Comparison of ENCODE assay signal across 1 cellular context in the genomic region with DNA sequence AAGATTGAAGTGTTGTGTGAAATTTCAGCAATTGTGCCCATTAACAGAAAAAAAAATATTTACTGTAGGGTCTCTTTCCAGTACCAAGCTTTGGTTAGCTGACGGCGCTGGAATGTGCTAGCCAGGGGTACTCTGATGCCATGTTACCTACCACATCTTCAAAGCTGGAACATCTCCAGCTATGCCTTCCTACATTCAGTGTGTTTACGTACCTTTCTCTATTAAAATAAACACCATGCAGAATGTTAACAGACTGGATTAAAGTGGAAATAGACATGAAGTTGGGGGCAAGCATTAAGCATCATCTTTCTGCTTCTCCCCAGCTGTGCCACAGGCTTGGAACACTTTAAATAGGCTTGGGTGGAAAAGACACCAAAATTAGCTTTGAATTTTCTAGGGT.
TF ChIP-seq lines count a peak whose summit lies in the region.

No MANE protein-coding gene starts in this region.

TF ChIP-seq in GM23338, 12 proteins besides CTCF, POLR2A, EP300 and RAD21 (continued from another document):
- TF ChIP-seq, protein P1, sequence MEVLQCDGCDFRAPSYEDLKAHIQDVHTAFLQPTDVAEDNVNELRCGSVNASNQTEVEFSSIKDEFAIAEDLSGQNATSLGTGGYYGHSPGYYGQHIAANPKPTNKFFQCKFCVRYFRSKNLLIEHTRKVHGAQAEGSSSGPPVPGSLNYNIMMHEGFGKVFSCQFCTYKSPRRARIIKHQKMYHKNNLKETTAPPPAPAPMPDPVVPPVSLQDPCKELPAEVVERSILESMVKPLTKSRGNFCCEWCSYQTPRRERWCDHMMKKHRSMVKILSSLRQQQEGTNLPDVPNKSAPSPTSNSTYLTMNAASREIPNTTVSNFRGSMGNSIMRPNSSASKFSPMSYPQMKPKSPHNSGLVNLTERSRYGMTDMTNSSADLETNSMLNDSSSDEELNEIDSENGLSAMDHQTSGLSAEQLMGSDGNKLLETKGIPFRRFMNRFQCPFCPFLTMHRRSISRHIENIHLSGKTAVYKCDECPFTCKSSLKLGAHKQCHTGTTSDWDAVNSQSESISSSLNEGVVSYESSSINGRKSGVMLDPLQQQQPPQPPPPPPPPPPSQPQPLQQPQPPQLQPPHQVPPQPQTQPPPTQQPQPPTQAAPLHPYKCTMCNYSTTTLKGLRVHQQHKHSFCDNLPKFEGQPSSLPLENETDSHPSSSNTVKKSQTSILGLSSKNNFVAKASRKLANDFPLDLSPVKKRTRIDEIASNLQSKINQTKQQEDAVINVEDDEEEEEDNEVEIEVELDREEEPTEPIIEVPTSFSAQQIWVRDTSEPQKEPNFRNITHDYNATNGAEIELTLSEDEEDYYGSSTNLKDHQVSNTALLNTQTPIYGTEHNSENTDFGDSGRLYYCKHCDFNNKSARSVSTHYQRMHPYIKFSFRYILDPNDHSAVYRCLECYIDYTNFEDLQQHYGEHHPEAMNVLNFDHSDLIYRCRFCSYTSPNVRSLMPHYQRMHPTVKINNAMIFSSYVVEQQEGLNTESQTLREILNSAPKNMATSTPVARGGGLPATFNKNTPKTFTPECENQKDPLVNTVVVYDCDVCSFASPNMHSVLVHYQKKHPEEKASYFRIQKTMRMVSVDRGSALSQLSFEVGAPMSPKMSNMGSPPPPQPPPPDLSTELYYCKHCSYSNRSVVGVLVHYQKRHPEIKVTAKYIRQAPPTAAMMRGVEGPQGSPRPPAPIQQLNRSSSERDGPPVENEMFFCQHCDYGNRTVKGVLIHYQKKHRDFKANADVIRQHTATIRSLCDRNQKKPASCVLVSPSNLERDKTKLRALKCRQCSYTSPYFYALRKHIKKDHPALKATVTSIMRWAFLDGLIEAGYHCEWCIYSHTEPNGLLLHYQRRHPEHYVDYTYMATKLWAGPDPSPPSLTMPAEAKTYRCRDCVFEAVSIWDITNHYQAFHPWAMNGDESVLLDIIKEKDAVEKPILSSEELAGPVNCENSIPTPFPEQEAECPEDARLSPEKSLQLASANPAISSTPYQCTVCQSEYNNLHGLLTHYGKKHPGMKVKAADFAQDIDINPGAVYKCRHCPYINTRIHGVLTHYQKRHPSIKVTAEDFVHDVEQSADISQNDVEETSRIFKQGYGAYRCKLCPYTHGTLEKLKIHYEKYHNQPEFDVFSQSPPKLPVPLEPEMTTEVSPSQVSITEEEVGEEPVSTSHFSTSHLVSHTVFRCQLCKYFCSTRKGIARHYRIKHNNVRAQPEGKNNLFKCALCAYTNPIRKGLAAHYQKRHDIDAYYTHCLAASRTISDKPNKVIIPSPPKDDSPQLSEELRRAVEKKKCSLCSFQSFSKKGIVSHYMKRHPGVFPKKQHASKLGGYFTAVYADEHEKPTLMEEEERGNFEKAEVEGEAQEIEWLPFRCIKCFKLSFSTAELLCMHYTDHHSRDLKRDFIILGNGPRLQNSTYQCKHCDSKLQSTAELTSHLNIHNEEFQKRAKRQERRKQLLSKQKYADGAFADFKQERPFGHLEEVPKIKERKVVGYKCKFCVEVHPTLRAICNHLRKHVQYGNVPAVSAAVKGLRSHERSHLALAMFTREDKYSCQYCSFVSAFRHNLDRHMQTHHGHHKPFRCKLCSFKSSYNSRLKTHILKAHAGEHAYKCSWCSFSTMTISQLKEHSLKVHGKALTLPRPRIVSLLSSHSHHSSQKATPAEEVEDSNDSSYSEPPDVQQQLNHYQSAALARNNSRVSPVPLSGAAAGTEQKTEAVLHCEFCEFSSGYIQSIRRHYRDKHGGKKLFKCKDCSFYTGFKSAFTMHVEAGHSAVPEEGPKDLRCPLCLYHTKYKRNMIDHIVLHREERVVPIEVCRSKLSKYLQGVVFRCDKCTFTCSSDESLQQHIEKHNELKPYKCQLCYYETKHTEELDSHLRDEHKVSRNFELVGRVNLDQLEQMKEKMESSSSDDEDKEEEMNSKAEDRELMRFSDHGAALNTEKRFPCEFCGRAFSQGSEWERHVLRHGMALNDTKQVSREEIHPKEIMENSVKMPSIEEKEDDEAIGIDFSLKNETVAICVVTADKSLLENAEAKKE (CRISPR knock-in tag; IDR thresholded peaks at IDR 0.05) = no peak
- TF ChIP-seq JUNB (IDR thresholded peaks at IDR 0.05; ENCODE audit: unreplicated experiment) = no peak
- no peak for TF ChIP-seq ETS1 (IDR thresholded peaks at IDR 0.05)
- no peak for TF ChIP-seq STAT1 (IDR thresholded peaks at IDR 0.05; ENCODE audit: unreplicated experiment)
- no peak for TF ChIP-seq NANOG (IDR thresholded peaks at IDR 0.05; ENCODE audit: borderline replicate concordance)
- TF ChIP-seq POLR2AphosphoS5 (IDR thresholded peaks at IDR 0.05; ENCODE audit: low read depth) = no peak
- TF ChIP-seq, protein P2, sequence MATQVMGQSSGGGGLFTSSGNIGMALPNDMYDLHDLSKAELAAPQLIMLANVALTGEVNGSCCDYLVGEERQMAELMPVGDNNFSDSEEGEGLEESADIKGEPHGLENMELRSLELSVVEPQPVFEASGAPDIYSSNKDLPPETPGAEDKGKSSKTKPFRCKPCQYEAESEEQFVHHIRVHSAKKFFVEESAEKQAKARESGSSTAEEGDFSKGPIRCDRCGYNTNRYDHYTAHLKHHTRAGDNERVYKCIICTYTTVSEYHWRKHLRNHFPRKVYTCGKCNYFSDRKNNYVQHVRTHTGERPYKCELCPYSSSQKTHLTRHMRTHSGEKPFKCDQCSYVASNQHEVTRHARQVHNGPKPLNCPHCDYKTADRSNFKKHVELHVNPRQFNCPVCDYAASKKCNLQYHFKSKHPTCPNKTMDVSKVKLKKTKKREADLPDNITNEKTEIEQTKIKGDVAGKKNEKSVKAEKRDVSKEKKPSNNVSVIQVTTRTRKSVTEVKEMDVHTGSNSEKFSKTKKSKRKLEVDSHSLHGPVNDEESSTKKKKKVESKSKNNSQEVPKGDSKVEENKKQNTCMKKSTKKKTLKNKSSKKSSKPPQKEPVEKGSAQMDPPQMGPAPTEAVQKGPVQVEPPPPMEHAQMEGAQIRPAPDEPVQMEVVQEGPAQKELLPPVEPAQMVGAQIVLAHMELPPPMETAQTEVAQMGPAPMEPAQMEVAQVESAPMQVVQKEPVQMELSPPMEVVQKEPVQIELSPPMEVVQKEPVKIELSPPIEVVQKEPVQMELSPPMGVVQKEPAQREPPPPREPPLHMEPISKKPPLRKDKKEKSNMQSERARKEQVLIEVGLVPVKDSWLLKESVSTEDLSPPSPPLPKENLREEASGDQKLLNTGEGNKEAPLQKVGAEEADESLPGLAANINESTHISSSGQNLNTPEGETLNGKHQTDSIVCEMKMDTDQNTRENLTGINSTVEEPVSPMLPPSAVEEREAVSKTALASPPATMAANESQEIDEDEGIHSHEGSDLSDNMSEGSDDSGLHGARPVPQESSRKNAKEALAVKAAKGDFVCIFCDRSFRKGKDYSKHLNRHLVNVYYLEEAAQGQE (IDR thresholded peaks at IDR 0.05; ENCODE audit: unreplicated experiment) = no peak
